14 cellular contexts compared by ENCODE assay signal in the genomic region with DNA sequence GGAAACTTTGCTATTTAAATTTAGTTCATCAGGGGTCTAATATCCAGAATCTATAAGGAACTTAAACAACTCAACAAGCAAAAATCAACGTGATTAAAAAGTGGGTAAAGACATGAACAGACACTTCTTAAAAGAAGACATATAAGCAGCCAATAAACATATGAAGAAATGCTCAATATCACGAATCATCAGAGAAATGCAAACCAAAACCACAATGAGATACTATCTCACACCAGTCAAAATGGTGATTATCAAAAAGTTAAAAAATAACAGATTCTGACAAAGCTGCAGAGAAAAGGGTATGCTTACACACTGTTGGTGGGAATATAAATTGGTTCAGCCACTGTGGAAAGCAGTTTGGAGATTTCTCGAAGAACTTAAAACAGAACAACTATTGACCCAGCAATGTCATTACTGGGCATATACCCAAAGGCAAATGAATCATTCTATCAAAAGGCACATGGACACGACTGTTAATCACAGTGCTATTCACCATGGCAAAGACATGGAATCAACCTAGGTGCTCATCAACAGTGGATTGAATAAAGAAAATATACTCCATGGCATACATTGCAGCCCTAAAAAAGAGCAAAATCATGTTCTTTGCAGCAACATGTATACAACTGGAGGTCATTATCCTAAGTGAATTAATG.
DNase-seq lines count a peak whose midpoint lies in the region; ATAC-seq, FAIRE-seq and TF ChIP-seq lines count a peak whose summit lies in the region.
"Had no signal": no experiment of that assay in that cellular context is flagged by ENCODE, and none has a peak within 500 bp of the region (broad histone marks: within the 10 kb centered on the region; RNA-seq: fewer than 3 reads in every experiment).

No MANE protein-coding gene starts in this region.

- TF ChIP-seq RAD21 in GM12878 (IDR thresholded peaks at IDR 0.05; ENCODE audit: insufficient read depth, low read depth, low read length), result no peak

- H3K4me3 ChIP-seq in GM12878, result no peak overlapping the region

- in situ Hi-C loops in GM12878 (cut with MboI), result no loop called here

- FAIRE-seq in GM12878 (lab: Jason Lieb, UNC), result peak; percentile 41
- FAIRE-seq: A204.1 had no signal

- intact Hi-C loops in GM12878 (cut with micrococcal nuclease; ENCODE audit: unreplicated experiment), result no loop called here

- BruUV-seq in GM12878 (replicated peaks; lab: Mats Ljungman, UMichigan), result no TSS peak

- H3K36me3 ChIP-seq in GM12878 (ENCODE audit: control insufficient read depth in 2 of 2, insufficient read depth in 2 of 2, low read length in 1 of 2), result no peaks in the 10 kb centered on the region

- H3K36me3 Mint-ChIP-seq in activated naive CD4-positive, alpha-beta T cell treated with anti-CD3 and anti-CD28 coated beads, Interleukin-2, amount 50 U/mL, for 72 hours, result peaks cover 0 to 7% of the 10 kb centered on the region in 2 donors

- no peak for TF ChIP-seq POLR2A in GM12878 (IDR thresholded peaks at IDR 0.05; ENCODE audit: low read depth, low read length)

- DNase-seq in ELR (ENCODE audit: low read depth) (peak; percentile 26), LHCN-M2 (ENCODE audit: low read depth) (peak; percentile 40), GM12878 (ENCODE audit: low read depth, low spot score) (no peak), renal cortical epithelial cell (ENCODE audit: low read depth) (peak; percentile 4), kidney glomerular epithelial cell (lab: John Stamatoyannopoulos, UW) (no peak)
- no peak for DNase-seq in activated naive CD4-positive, alpha-beta T cell treated with anti-CD3 and anti-CD28 coated beads, Interleukin-2, amount 50 U/mL, for 72 hours (ENCODE audit: low spot score in 2 of 2)
- DNase-seq in activated CD8-positive, alpha-beta memory T cell treated with anti-CD3 and anti-CD28 coated beads for 24 hours, result no peak
- DNase-seq: C1 segment of cervical spinal cord; CD4-positive, alpha-beta T cell; DMS79 treated with DMSO at 0.1 percent for 48 hours; GF-D8 had no signal

- SMC1A ChIA-PET in GM12878 (lab: Charles Lee; ENCODE audit: uncharacterized antibody, unreplicated experiment), result interaction anchor here (1.9 kb wide), 1 partner anchor 127 kb away, joined by 6 read pairs; no protein-coding TSS in a partner anchor

- POLR2A ChIA-PET in GM12878 (lab: Charles Lee), result no interaction called here

- H3K27me3 ChIP-seq in GM12878 (replicated peaks in 1 of 2; ENCODE audit: control insufficient read depth in 2 of 2, insufficient read depth in 2 of 2, low read length in 1 of 2), result no peaks in the 10 kb centered on the region

- no peak for ATAC-seq in GM12878
- no peak for ATAC-seq in activated naive CD4-positive, alpha-beta T cell treated with anti-CD3 and anti-CD28 coated beads, Interleukin-2, amount 50 U/mL, for 72 hours
- ATAC-seq: HCT116 had no signal

- no peak overlapping the region for H3K27ac ChIP-seq in GM12878 (ENCODE audit: control insufficient read depth, insufficient read depth)

- H3K9ac ChIP-seq in GM12878 (ENCODE audit: control insufficient read depth, insufficient read depth, low read length), result no peak overlapping the region

- RAD21 ChIA-PET in GM12878 (lab: Charles Lee; ENCODE audit: unreplicated experiment), result no interaction called here

- 11% methylated on average over 4 of the region's 4 CpGs for WGBS in GM12878 (ENCODE audit: insufficient coverage, insufficient replicate concordance, low lambda C conversion rate, missing lambda C conversion rate)

- H2AFZ ChIP-seq in GM12878 (ENCODE audit: control insufficient read depth, low read depth, low read length), result no peak overlapping the region

- no peak overlapping the region for H3K27ac Mint-ChIP-seq in activated naive CD4-positive, alpha-beta T cell treated with anti-CD3 and anti-CD28 coated beads, Interleukin-2, amount 50 U/mL, for 72 hours
- H3K27ac Mint-ChIP-seq: B cell; CD4-positive, alpha-beta T cell had no signal

- no peak for TF ChIP-seq CTCF in GM12878 (IDR thresholded peaks at IDR 0.05 in 2 of 3, conservative IDR thresholded peaks at IDR 0.05 in 1 of 3; ENCODE audit: control insufficient read depth in 2 of 3, extremely low read depth in 1 of 3, insufficient read depth in 1 of 3, low read depth in 3 of 3, low read length in 3 of 3)

- no peak overlapping the region for H3K4me2 ChIP-seq in GM12878 (ENCODE audit: control insufficient read depth, insufficient read depth)

- H3K9me3 ChIP-seq in GM12878 (replicated peaks; ENCODE audit: control insufficient read depth, insufficient read depth, low read length), result no peaks in the 10 kb centered on the region

- no peaks in the 10 kb centered on the region for H4K20me1 ChIP-seq in GM12878 (ENCODE audit: control insufficient read depth, insufficient read depth)

- CTCF ChIA-PET in GM12878 (lab: Yijun Ruan, JAX), result interaction anchor here (0.9 kb wide), 1 partner anchor 10 kb away, joined by 3 read pairs; no protein-coding TSS in a partner anchor

- peaks cover 7 to 13% of the 10 kb centered on the region in 2 donors for H3K9me3 Mint-ChIP-seq in activated naive CD4-positive, alpha-beta T cell treated with anti-CD3 and anti-CD28 coated beads, Interleukin-2, amount 50 U/mL, for 72 hours

- H3K79me2 ChIP-seq in GM12878 (ENCODE audit: control insufficient read depth, insufficient read depth, low read length), result no peaks in the 10 kb centered on the region

- no peaks in the 10 kb centered on the region for H3K4me1 ChIP-seq in GM12878 (ENCODE audit: control insufficient read depth, insufficient read depth, low read length)

- no peak for TF ChIP-seq EP300 in GM12878 (IDR thresholded peaks at IDR 0.05; ENCODE audit: borderline replicate concordance in 1 of 2, control insufficient read depth in 1 of 2, low read depth in 2 of 2, low read length in 2 of 2)

TF ChIP-seq in GM12878, 131 proteins besides CTCF, POLR2A, EP300 and RAD21:
- TF ChIP-seq, protein P1, sequence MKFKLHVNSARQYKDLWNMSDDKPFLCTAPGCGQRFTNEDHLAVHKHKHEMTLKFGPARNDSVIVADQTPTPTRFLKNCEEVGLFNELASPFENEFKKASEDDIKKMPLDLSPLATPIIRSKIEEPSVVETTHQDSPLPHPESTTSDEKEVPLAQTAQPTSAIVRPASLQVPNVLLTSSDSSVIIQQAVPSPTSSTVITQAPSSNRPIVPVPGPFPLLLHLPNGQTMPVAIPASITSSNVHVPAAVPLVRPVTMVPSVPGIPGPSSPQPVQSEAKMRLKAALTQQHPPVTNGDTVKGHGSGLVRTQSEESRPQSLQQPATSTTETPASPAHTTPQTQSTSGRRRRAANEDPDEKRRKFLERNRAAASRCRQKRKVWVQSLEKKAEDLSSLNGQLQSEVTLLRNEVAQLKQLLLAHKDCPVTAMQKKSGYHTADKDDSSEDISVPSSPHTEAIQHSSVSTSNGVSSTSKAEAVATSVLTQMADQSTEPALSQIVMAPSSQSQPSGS (IDR thresholded peaks at IDR 0.05; ENCODE audit: low read length), result no peak
- TF ChIP-seq, protein P2, sequence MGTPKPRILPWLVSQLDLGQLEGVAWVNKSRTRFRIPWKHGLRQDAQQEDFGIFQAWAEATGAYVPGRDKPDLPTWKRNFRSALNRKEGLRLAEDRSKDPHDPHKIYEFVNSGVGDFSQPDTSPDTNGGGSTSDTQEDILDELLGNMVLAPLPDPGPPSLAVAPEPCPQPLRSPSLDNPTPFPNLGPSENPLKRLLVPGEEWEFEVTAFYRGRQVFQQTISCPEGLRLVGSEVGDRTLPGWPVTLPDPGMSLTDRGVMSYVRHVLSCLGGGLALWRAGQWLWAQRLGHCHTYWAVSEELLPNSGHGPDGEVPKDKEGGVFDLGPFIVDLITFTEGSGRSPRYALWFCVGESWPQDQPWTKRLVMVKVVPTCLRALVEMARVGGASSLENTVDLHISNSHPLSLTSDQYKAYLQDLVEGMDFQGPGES (IDR thresholded peaks at IDR 0.05), result no peak
- no peak for TF ChIP-seq NFIC (IDR thresholded peaks at IDR 0.05; ENCODE audit: low read depth, low read length)
- no peak for TF ChIP-seq DPF2 (IDR thresholded peaks at IDR 0.05)
- TF ChIP-seq ZNF207 (IDR thresholded peaks at IDR 0.05; ENCODE audit: borderline replicate concordance), result no peak
- no peak for TF ChIP-seq IRF4 (IDR thresholded peaks at IDR 0.05; ENCODE audit: low read depth, low read length)
- no peak for TF ChIP-seq SRF (IDR thresholded peaks at IDR 0.05; ENCODE audit: low read depth in 2 of 2, low read length in 2 of 2)
- TF ChIP-seq NR2F1 (conservative IDR thresholded peaks at IDR 0.05), result no peak
- no peak for TF ChIP-seq BACH1 (IDR thresholded peaks at IDR 0.05; ENCODE audit: borderline replicate concordance)
- TF ChIP-seq, protein P3, sequence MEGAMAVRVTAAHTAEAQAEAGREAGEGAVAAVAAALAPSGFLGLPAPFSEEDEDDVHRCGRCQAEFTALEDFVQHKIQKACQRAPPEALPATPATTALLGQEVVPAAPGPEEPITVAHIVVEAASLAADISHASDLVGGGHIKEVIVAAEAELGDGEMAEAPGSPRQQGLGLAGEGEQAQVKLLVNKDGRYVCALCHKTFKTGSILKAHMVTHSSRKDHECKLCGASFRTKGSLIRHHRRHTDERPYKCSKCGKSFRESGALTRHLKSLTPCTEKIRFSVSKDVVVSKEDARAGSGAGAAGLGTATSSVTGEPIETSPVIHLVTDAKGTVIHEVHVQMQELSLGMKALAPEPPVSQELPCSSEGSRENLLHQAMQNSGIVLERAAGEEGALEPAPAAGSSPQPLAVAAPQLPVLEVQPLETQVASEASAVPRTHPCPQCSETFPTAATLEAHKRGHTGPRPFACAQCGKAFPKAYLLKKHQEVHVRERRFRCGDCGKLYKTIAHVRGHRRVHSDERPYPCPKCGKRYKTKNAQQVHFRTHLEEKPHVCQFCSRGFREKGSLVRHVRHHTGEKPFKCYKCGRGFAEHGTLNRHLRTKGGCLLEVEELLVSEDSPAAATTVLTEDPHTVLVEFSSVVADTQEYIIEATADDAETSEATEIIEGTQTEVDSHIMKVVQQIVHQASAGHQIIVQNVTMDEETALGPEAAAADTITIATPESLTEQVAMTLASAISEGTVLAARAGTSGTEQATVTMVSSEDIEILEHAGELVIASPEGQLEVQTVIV (IDR thresholded peaks at IDR 0.05; ENCODE audit: borderline replicate concordance, partially characterized antibody), result no peak

Comparison
In these comparisons a context has a peak if more than half of its experiments do, and no peak if none do; other contexts are left out.
1. DNase-seq: peak in ELR (single experiment), LHCN-M2 (single experiment) and renal cortical epithelial cell (single experiment); none in GM12878 (single experiment), activated naive CD4-positive, alpha-beta T cell treated with anti-CD3 and anti-CD28 coated beads, Interleukin-2, amount 50 U/mL, for 72 hours (0 of 2), activated CD8-positive, alpha-beta memory T cell treated with anti-CD3 and anti-CD28 coated beads for 24 hours (single experiment) and kidney glomerular epithelial cell (single experiment).